ENCODE assay signal across 20 cellular contexts in the genomic region with DNA sequence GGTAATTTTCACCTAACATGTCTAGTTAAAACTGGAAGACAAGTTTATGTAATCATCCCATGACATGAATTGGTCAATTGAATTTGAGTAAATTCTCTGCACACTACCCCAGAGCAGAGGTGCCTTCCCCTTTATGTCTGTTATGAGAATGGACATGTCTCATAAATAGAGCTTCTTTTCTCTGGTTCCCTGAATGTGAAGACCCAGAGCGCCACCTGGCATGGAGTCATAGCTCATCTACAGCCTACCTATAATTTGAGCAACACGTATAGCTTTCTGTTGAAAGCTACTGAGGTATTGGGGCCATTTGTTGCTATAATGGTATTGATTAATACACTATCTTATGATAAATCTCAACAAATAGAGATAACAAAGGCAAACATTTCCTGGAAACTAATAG.
DNase-seq lines count a peak whose midpoint lies in the region; ATAC-seq and TF ChIP-seq lines count a peak whose summit lies in the region.
"Had no signal": no experiment of that assay in that cellular context is flagged by ENCODE, and none has a peak within 500 bp of the region (broad histone marks: within the 10 kb centered on the region; RNA-seq: fewer than 3 reads in every experiment).

No MANE protein-coding gene starts in this region.

- H2AFZ ChIP-seq in hepatocyte = no peak overlapping the region

- H3K79me2 ChIP-seq in hepatocyte = no peaks in the 10 kb centered on the region

- TF ChIP-seq RAD21 in Ishikawa (IDR thresholded peaks at IDR 0.05; ENCODE audit: low read depth) = peak; percentile 17; the same call in 1 of the 2 replicates

- H3K27me3 ChIP-seq in hepatocyte = no peaks in the 10 kb centered on the region

- H4K20me1 ChIP-seq in hepatocyte (ENCODE audit: insufficient read depth, poor library complexity, severe bottlenecking) = no peaks in the 10 kb centered on the region

- peak; percentile 33 for DNase-seq in DMS53 (lab: John Stamatoyannopoulos, UW)
- peak; percentile 65 for DNase-seq in SK-MEL-5 (ENCODE audit: low read depth, low spot score)
- DNase-seq in hepatocyte (ENCODE audit: low spot score) = peak; percentile 9
- DNase-seq: activated CD4-positive, alpha-beta T cell treated with anti-CD3 and anti-CD28 coated beads, Interleukin-2, amount 10 ng/mL, durations not matched to agents 7 days and 5 days; activated CD8-positive, alpha-beta memory T cell treated with anti-CD3 and anti-CD28 coated beads, Interleukin-2, amount 50 U/mL, for 4 hours; CD4-positive, alpha-beta memory T cell; DMS79; immature natural killer cell; left ventricle myocardium inferior; NCI-H446; nephron progenitor cell; stimulated activated CD4-positive, alpha-beta T cell treated with anti-CD3 and anti-CD28 coated beads, Interleukin-2, amount 100 ng/mL, for 24 hours; stimulated activated naive CD4-positive, alpha-beta T cell treated with Interleukin-2 at 50 U/mL for 16 hours; SW 1271; trophoblast cell had no signal

- no peak overlapping the region for H3K27ac ChIP-seq in hepatocyte
- H3K27ac ChIP-seq: left ventricle myocardium inferior had no signal

- ATAC-seq in GM21367 (IDR thresholded peaks at IDR 0.05; ENCODE audit: unreplicated experiment) (no peak), GM21528 (IDR thresholded peaks at IDR 0.05; ENCODE audit: low FRiP score, unreplicated experiment) (no peak), HG03175 (IDR thresholded peaks at IDR 0.05; ENCODE audit: unreplicated experiment) (no peak)
- ATAC-seq in activated CD4-positive, CD25-positive, alpha-beta regulatory T cell treated with anti-CD3 and anti-CD28 coated beads, Interleukin-2, amount 50 U/mL, for 24 hours = no peak

- H3K9me2 ChIP-seq in hepatocyte (replicated peaks; ENCODE audit: insufficient read depth) = no peaks in the 10 kb centered on the region

- H3K36me3 ChIP-seq in hepatocyte (replicated peaks; ENCODE audit: insufficient read depth, low read depth) = no peaks in the 10 kb centered on the region
- H3K36me3 ChIP-seq: left ventricle myocardium inferior had no signal

- H3K4me3 ChIP-seq in hepatocyte = no peak overlapping the region
- H3K4me3 ChIP-seq: left ventricle myocardium inferior had no signal

- no peak overlapping the region for H3K4me2 ChIP-seq in hepatocyte

- no peaks in the 10 kb centered on the region for H3K9me3 ChIP-seq in hepatocyte (ENCODE audit: low read depth)

- TF ChIP-seq EP300 in Ishikawa (IDR thresholded peaks at IDR 0.05; ENCODE audit: borderline replicate concordance) = no peak

- in situ Hi-C loops in SK-MEL-5 (cut with HindIII; ENCODE audit: low pct_unique_long_range_greater_than_20kb, low sequenced_read_pairs) = no loop called here

- peak; percentile 21 for TF ChIP-seq CTCF in hepatocyte (IDR thresholded peaks at IDR 0.05; ENCODE audit: poor library complexity)

- H3K4me1 ChIP-seq in hepatocyte (ENCODE audit: insufficient read depth) = no peaks in the 10 kb centered on the region
- H3K4me1 ChIP-seq: left ventricle myocardium inferior had no signal

- WGBS in hepatocyte (ENCODE audit: low lambda C conversion rate, missing lambda C conversion rate) = 67% methylated on average over 2 of the region's 2 CpGs

TF ChIP-seq in Ishikawa, 13 proteins besides CTCF, POLR2A, EP300 and RAD21:
- TF ChIP-seq, protein P1, sequence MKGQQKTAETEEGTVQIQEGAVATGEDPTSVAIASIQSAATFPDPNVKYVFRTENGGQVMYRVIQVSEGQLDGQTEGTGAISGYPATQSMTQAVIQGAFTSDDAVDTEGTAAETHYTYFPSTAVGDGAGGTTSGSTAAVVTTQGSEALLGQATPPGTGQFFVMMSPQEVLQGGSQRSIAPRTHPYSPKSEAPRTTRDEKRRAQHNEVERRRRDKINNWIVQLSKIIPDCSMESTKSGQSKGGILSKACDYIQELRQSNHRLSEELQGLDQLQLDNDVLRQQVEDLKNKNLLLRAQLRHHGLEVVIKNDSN (IDR thresholded peaks at IDR 0.05) = no peak
- TF ChIP-seq FOXM1 (IDR thresholded peaks at IDR 0.05; ENCODE audit: borderline replicate concordance, low read depth) (no peak), CREB1 (IDR thresholded peaks at IDR 0.05; ENCODE audit: low read depth) (no peak), NFIC (IDR thresholded peaks at IDR 0.05) (no peak), TCF12 (IDR thresholded peaks at IDR 0.05; ENCODE audit: low read depth) (no peak), EGR1 (IDR thresholded peaks at IDR 0.05) (no peak), YY1 (IDR thresholded peaks at IDR 0.05; ENCODE audit: low read depth) (no peak), TAF1 (IDR thresholded peaks at IDR 0.05; ENCODE audit: low read depth) (no peak), TEAD4 (IDR thresholded peaks at IDR 0.05) (no peak), ZBTB7A (IDR thresholded peaks at IDR 0.05; ENCODE audit: low read depth) (no peak), CEBPB (IDR thresholded peaks at IDR 0.05) (no peak)
- TF ChIP-seq, protein P2, sequence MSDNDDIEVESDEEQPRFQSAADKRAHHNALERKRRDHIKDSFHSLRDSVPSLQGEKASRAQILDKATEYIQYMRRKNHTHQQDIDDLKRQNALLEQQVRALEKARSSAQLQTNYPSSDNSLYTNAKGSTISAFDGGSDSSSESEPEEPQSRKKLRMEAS (IDR thresholded peaks at IDR 0.05) = no peak
- TF ChIP-seq, protein P3, sequence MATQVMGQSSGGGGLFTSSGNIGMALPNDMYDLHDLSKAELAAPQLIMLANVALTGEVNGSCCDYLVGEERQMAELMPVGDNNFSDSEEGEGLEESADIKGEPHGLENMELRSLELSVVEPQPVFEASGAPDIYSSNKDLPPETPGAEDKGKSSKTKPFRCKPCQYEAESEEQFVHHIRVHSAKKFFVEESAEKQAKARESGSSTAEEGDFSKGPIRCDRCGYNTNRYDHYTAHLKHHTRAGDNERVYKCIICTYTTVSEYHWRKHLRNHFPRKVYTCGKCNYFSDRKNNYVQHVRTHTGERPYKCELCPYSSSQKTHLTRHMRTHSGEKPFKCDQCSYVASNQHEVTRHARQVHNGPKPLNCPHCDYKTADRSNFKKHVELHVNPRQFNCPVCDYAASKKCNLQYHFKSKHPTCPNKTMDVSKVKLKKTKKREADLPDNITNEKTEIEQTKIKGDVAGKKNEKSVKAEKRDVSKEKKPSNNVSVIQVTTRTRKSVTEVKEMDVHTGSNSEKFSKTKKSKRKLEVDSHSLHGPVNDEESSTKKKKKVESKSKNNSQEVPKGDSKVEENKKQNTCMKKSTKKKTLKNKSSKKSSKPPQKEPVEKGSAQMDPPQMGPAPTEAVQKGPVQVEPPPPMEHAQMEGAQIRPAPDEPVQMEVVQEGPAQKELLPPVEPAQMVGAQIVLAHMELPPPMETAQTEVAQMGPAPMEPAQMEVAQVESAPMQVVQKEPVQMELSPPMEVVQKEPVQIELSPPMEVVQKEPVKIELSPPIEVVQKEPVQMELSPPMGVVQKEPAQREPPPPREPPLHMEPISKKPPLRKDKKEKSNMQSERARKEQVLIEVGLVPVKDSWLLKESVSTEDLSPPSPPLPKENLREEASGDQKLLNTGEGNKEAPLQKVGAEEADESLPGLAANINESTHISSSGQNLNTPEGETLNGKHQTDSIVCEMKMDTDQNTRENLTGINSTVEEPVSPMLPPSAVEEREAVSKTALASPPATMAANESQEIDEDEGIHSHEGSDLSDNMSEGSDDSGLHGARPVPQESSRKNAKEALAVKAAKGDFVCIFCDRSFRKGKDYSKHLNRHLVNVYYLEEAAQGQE (IDR thresholded peaks at IDR 0.05; ENCODE audit: low read depth) = no peak
TF ChIP-seq in Ishikawa: peak in this region for 0.

Comparison
In these comparisons a context has a peak if more than half of its experiments do, and no peak if none do; other contexts are left out.
1. DNase-seq: peak in every context shown above with its lines; median percentile 65 in SK-MEL-5; 33 in DMS53; 9 in hepatocyte.